8 cellular contexts compared by ENCODE assay signal in the genomic region with DNA sequence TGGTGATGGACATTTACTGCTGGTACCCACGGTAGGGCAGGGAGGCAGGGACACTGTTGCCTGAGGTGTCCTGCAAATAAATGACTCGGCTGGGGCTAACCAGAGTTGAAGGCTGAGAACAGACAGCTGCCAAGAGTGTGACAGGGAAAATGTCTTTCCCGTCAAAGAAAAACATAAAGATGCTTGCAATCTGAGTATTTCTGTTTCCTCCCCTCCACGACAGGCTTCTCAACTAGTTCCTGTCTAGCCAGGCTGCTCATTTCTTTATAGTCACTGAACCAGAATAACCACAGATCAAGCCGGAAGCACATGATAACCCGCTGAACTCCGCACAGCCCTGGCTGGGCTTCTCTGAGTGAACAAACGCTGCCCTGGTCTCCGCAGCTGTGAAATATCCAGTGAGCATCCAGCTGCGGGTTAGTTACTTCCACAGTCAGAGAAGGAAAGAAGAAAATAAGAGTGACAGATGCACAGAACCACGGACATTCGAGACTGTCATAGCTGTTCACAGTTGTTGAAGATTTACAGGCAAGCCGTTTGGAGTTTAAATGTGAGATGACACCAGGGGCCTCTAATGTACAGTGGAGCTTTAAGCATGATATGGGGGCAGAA.
DNase-seq lines count a peak whose midpoint lies in the region; ATAC-seq, FAIRE-seq and TF ChIP-seq lines count a peak whose summit lies in the region.

No MANE protein-coding gene starts in this region.

- ATAC-seq in GM19467 (IDR thresholded peaks at IDR 0.05; ENCODE audit: unreplicated experiment) = peak; percentile 63
- peak; percentile 54 for ATAC-seq in HG03521 (IDR thresholded peaks at IDR 0.05; ENCODE audit: unreplicated experiment)
- peak in 3 of 4 donors; percentile 58 to 87 (median 87) for ATAC-seq in pancreas

- H3K27ac ChIP-seq in VCaP (peak overlapping the region; percentile 88), pancreas (no peak overlapping the region)

- intact Hi-C loops in pancreas (cut with DNase I) = no loop called here

- DNase-seq in Caki2 (ENCODE audit: low read depth) (peak; percentile 71), epithelial cell of proximal tubule (ENCODE audit: low read depth) (peak; percentile 45), pancreas (peak in 1 of 6 donors; percentile 29), HAP-1 (ENCODE audit: low spot score in 2 of 2) (no peak), NCI-H187 treated with DMSO at 0.1 percent for 48 hours (lab: John Stamatoyannopoulos, UW) (no peak)

- H3K9me3 ChIP-seq in pancreas (no peaks in the 10 kb centered on the region), HAP-1 (no peaks in the 10 kb centered on the region)

- in situ Hi-C loops in Caki2 (cut with HindIII; ENCODE audit: low pct_unique_long_range_greater_than_20kb, low sequenced_read_pairs) = no loop called here
- in situ Hi-C loops in HAP-1 (cut with MboI; ENCODE audit: low sequenced_read_pairs) = no loop called here

- no peak for TF ChIP-seq CTCF in VCaP (conservative IDR thresholded peaks at IDR 0.05)
- TF ChIP-seq CTCF in epithelial cell of proximal tubule (conservative IDR thresholded peaks at IDR 0.05; ENCODE audit: low read depth, low read length) = no peak
- TF ChIP-seq CTCF in pancreas (IDR thresholded peaks at IDR 0.05) = no peak

- H3K36me3 ChIP-seq in pancreas (no peaks in the 10 kb centered on the region), HAP-1 (replicated peaks) (no peaks in the 10 kb centered on the region)

- WGBS in pancreas, 2 donors = 11 to 17% methylated on average over 13 of the region's 13 CpGs

- FAIRE-seq in pancreas (lab: Jason Lieb, UNC) = no peak

- peaks cover 0 to 4% (median 0%) of the 10 kb centered on the region in 3 donors for H3K4me1 ChIP-seq in pancreas
- H3K4me1 ChIP-seq in HAP-1 = no peaks in the 10 kb centered on the region

- H3K27me3 ChIP-seq in pancreas (no peaks in the 10 kb centered on the region), HAP-1 (ENCODE audit: low read depth) (no peaks in the 10 kb centered on the region)

- no peak overlapping the region for H3K4me3 ChIP-seq in epithelial cell of proximal tubule (ENCODE audit: low read depth, low read length)
- no peak overlapping the region for H3K4me3 ChIP-seq in pancreas
- H3K4me3 ChIP-seq in HAP-1 = no peak overlapping the region

Comparison
In these comparisons a context has a peak if more than half of its experiments do, and no peak if none do; other contexts are left out.
1. DNase-seq: peak in Caki2 (single experiment) and epithelial cell of proximal tubule (single experiment); none in HAP-1 (0 of 2) and NCI-H187 treated with DMSO at 0.1 percent for 48 hours (single experiment).
2. Peak in every context shown above with its lines, with median percentiles within 50 percentile points of each other: ATAC-seq.